In the genomic region with DNA sequence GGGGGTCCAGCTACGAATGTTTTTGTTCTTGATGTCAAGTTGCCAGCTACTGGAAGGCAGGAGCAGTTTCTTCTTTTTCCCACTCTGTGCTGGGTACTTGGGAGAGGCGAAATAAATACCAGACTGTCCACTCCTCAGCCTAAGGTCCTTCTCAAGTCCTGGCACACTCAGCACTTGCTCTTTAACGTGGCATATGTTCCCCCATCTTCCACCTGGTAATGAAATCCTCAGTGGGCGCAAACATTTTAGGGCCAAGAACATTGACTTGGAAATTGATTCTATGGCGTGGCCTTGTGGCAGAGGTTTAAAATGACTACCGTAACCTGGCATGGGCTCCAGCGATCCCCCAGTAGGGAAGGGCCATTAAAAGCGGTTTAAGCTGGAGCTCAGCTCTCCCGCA, we compare ENCODE assay signal across 28 cellular contexts.
"Had no signal": no experiment of that assay in that cellular context is flagged by ENCODE, and none has a peak within 500 bp of the region (broad histone marks: within the 10 kb centered on the region; RNA-seq: fewer than 3 reads in every experiment).

No MANE protein-coding gene starts in this region.

- H3K4me3 ChIP-seq: ascending aorta, body of pancreas, breast epithelium, MG63 had no signal

- H3K4me1 ChIP-seq: ascending aorta, body of pancreas, breast epithelium had no signal

- ATAC-seq: activated T-helper 17 cell treated with anti-CD3 and anti-CD28 coated beads, Interleukin-2, amount 50 U/mL, for 72 hours; body of pancreas had no signal

- H3K27ac ChIP-seq: ascending aorta, body of pancreas, breast epithelium, WERI-Rb-1 had no signal

- H3K36me3 ChIP-seq: breast epithelium, WERI-Rb-1 had no signal

- DNase-seq: activated CD4-positive, alpha-beta T cell treated with anti-CD3 and anti-CD28 coated beads, Interleukin-2, amount 10 ng/mL, durations not matched to agents 24 days and 14 days; activated CD4-positive, alpha-beta T cell treated with anti-CD3 and anti-CD28 coated beads, Interleukin-2, amount 50 U/mL, for 4 hours; activated gamma-delta T cell; activated naive CD4-positive, alpha-beta T cell treated with Interleukin-2 at 50 U/mL for 16 hours; activated naive CD8-positive, alpha-beta T cell treated with anti-CD3 and anti-CD28 coated beads, Interleukin-2, amount 10 ng/mL, durations not matched to agents 7 days and 5 days; activated T-cell treated with anti-CD3 and anti-CD28 coated beads, Interleukin-2, amount 50 U/mL, for 1 hour; amygdala; body of pancreas; cerebellar nuclear complex; Kasumi-1; NCI-H1048; NCI-H1105 treated with DMSO at 0.1 percent for 48 hours; NCI-H1436; NCI-H1694; NCI-H1930; NCI-H2081 treated with DMSO at 0.1 percent for 48 hours; NCI-H226; NCI-H446 treated with DMSO at 0.1 percent for 48 hours; NK-92 treated with Interleukin-12 subunit alpha and Interleukin-12 subunit beta, amount 100 ng/mL, for 24 hours; Right ventricle myocardium superior; SW 1271; T-helper 2 cell; T1000 had no signal

- H3K9me3 ChIP-seq: ascending aorta, body of pancreas, breast epithelium, MG63 had no signal
